In the genomic region with DNA sequence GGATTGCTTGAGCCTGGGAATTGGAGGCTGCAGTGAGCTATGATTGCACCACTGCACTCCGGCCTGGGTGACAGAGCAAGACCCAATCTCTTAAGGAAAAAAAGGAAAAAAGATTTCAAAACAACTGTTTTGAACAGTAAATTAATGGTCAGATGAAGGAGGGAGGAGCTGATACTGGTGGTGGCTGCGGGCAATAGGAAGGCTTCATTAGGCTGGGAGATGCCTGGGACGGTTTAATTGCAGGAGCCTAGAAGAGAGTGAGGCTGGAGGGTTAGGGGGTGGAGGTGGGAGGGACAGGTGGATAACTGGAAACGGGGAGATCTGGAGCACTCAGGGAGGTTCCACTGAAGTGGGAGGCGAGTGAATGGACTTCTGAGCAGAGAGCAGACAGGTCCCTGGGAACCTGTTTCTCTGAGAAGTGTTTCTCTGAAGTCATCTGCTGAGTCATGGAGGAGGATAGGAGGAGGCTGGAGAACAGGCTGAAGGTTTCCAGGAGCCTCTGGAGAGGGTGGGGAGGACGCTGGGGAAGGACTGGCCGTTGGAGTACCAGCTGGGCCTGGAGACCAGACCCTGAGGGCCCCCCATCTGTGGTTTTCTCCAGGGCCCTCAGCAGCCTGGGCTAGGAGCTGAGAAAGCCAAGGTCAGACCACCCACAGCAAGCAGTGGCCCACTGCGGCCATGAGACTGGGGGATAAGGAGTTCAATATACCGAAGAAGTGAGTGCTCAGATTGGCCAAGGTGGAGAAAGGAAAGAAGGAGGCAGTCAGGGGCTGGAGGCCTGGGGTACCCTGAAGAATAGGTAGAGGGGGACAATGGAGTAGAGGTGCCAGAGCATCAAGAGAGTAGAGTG, we compare ENCODE assay signal across 13 cellular contexts. TPM values are rescaled to one million over a fixed set of nuclear protein-coding genes. Genes with fewer than 3 reads are reported as not detected.
DNase-seq lines count a peak whose midpoint lies in the region; ATAC-seq, FAIRE-seq and TF ChIP-seq lines count a peak whose summit lies in the region.
"Had no signal": no experiment of that assay in that cellular context is flagged by ENCODE, and none has a peak within 500 bp of the region (broad histone marks: within the 10 kb centered on the region; RNA-seq: fewer than 3 reads in every experiment).

No MANE protein-coding gene starts in this region.

- TF ChIP-seq CTCF in A673 (conservative IDR thresholded peaks at IDR 0.05; ENCODE audit: low read depth, low read length) (no peak), HEK293 (tag by site-specific recombination; IDR thresholded peaks at IDR 0.05) (no peak), astrocyte (IDR thresholded peaks at IDR 0.05; ENCODE audit: insufficient read depth, low read depth, low read length) (no peak), colonic mucosa (IDR thresholded peaks at IDR 0.05) (no peak)

- peak overlapping the region; percentile 65 for H2AFZ ChIP-seq in astrocyte (ENCODE audit: low read depth, low read length)

- H3K9me3 Mint-ChIP-seq in astrocyte (ENCODE audit: unreplicated experiment): no peaks in the 10 kb centered on the region

- peak overlapping the region; percentile 97 for H3K27ac Mint-ChIP-seq in astrocyte (ENCODE audit: unreplicated experiment)

- H3K9ac ChIP-seq in astrocyte (ENCODE audit: low read length) (peak overlapping the region; percentile 45), colonic mucosa (ENCODE audit: low read depth in 2 of 2, low read length in 2 of 2) (no peak overlapping the region)

- H3K27me3 ChIP-seq in A673 (replicated peaks; ENCODE audit: insufficient read depth, low read depth, low read length, poor library complexity) (no peaks in the 10 kb centered on the region), astrocyte (ENCODE audit: insufficient read depth, low read length) (no peaks in the 10 kb centered on the region), colonic mucosa (no peaks in the 10 kb centered on the region)
- H3K27me3 ChIP-seq: right atrium auricular region had no signal

- peaks cover 2% of the 10 kb centered on the region for H3K27me3 Mint-ChIP-seq in astrocyte (ENCODE audit: low read depth, unreplicated experiment)

- H3K4me2 ChIP-seq in astrocyte (ENCODE audit: low read length): peak overlapping the region; percentile 42

- H3K9me3 ChIP-seq in A673 (ENCODE audit: low read depth, low read length, poor library complexity, severe bottlenecking): no peaks in the 10 kb centered on the region
- H3K9me3 ChIP-seq in HEK293 (ENCODE audit: control insufficient read depth, insufficient read depth, low read depth, low read length): no peaks in the 10 kb centered on the region
- no peaks in the 10 kb centered on the region for H3K9me3 ChIP-seq in astrocyte (ENCODE audit: insufficient read depth, low read depth, low read length)
- no peaks in the 10 kb centered on the region for H3K9me3 ChIP-seq in colonic mucosa
- H3K9me3 ChIP-seq: right atrium auricular region had no signal

- H3K79me2 ChIP-seq in astrocyte (ENCODE audit: insufficient read depth, low read length): no peaks in the 10 kb centered on the region

- no peaks in the 10 kb centered on the region for H3K36me3 Mint-ChIP-seq in astrocyte (ENCODE audit: low read depth, unreplicated experiment)
- H3K36me3 Mint-ChIP-seq: CD4-positive, CD25-positive, alpha-beta regulatory T cell had no signal

- intact Hi-C loops in A673 (cut with micrococcal nuclease; ENCODE audit: unreplicated experiment) (no loop called here), left colon (cut with DNase I, micrococcal nuclease) (no loop called here), colonic mucosa (cut with DNase I) (no loop called here)

- POLR2A ChIA-PET in A673 (lab: Charles Lee; ENCODE audit: low non-redundant PET) (no interaction called here), HEK293 (lab: Yijun Ruan, JAX) (interaction anchor here (0.5 to 1.2 kb wide), 3 partner anchors 9 to 218 kb away, joined by 3 to 8 read pairs (median 5); a partner anchor contains a TSS)

- H3K4me3 ChIP-seq in A673 (ENCODE audit: low read depth, low read length, poor library complexity, severe bottlenecking): no peak overlapping the region
- no peak overlapping the region for H3K4me3 ChIP-seq in HEK293 (ENCODE audit: low read depth, low read length)
- no peak overlapping the region for H3K4me3 ChIP-seq in astrocyte (ENCODE audit: insufficient read depth, low read depth, low read length)
- no peak overlapping the region for H3K4me3 ChIP-seq in colonic mucosa
- H3K4me3 ChIP-seq: right atrium auricular region had no signal

- no peak for DNase-seq in A673 (ENCODE audit: low spot score)
- peak; percentile 75 for DNase-seq in astrocyte (ENCODE audit: low read depth)
- no peak for DNase-seq in left colon
- no peak for DNase-seq in effector CD8-positive, alpha-beta T cell (lab: John Stamatoyannopoulos, UW)
- no peak for DNase-seq in colonic mucosa
- DNase-seq: CD4-positive, CD25-positive, alpha-beta regulatory T cell; NCI-H2029 treated with DMSO at 0.1 percent for 48 hours; stimulated activated naive CD4-positive, alpha-beta T cell had no signal

- peak overlapping the region; percentile 50 for H3K27ac ChIP-seq in A673 (ENCODE audit: low read depth, low read length, poor library complexity, severe bottlenecking)
- no peak overlapping the region for H3K27ac ChIP-seq in HEK293 (ENCODE audit: extremely low read depth, low read depth, low read length)
- peak overlapping the region; percentile 22 for H3K27ac ChIP-seq in astrocyte (ENCODE audit: low read depth, low read length)
- H3K27ac ChIP-seq in colonic mucosa: no peak overlapping the region
- H3K27ac ChIP-seq: right atrium auricular region had no signal

- H4K20me1 ChIP-seq in astrocyte (ENCODE audit: insufficient read depth, low read length): no peaks in the 10 kb centered on the region

- ATAC-seq in left colon (peak; percentile 33), GM18868 (IDR thresholded peaks at IDR 0.05; ENCODE audit: unreplicated experiment) (no peak), HG03045 (IDR thresholded peaks at IDR 0.05; ENCODE audit: unreplicated experiment) (no peak)

- peak overlapping the region; percentile 27 for H3K4me3 Mint-ChIP-seq in astrocyte (ENCODE audit: unreplicated experiment)
- H3K4me3 Mint-ChIP-seq: CD4-positive, CD25-positive, alpha-beta regulatory T cell had no signal

- no peak for FAIRE-seq in astrocyte (lab: Jason Lieb, UNC)
- FAIRE-seq: TTC549 had no signal

- no peaks in the 10 kb centered on the region for H3K4me1 ChIP-seq in A673 (ENCODE audit: insufficient read depth, low read length, poor library complexity, severe bottlenecking)
- no peaks in the 10 kb centered on the region for H3K4me1 ChIP-seq in HEK293 (ENCODE audit: control insufficient read depth, insufficient read depth, low read length)
- peaks cover 13% of the 10 kb centered on the region for H3K4me1 ChIP-seq in astrocyte (ENCODE audit: insufficient read depth, low read length)
- no peaks in the 10 kb centered on the region for H3K4me1 ChIP-seq in colonic mucosa

- peaks cover 18% of the 10 kb centered on the region for H3K4me1 Mint-ChIP-seq in astrocyte (ENCODE audit: low read depth, unreplicated experiment)
- H3K4me1 Mint-ChIP-seq: CD4-positive, CD25-positive, alpha-beta regulatory T cell had no signal

- CTCF ChIA-PET in A673 (lab: Charles Lee): no interaction called here
- CTCF ChIA-PET in HEK293 (lab: Yijun Ruan, JAX): no interaction called here

- no peaks in the 10 kb centered on the region for H3K36me3 ChIP-seq in A673 (ENCODE audit: insufficient read depth, low read length, poor library complexity, severe bottlenecking)
- no peaks in the 10 kb centered on the region for H3K36me3 ChIP-seq in HEK293 (ENCODE audit: control insufficient read depth in 2 of 2, insufficient read depth in 1 of 2, low read length in 2 of 2)
- H3K36me3 ChIP-seq in astrocyte (ENCODE audit: insufficient read depth, low read length): no peaks in the 10 kb centered on the region
- H3K36me3 ChIP-seq in colonic mucosa: no peaks in the 10 kb centered on the region
- H3K36me3 ChIP-seq: right atrium auricular region had no signal

- BruUV-seq in A673 (replicated peaks; lab: Mats Ljungman, UMichigan): no TSS peak

TF ChIP-seq in HEK293, 187 proteins besides CTCF, POLR2A, EP300 and RAD21 (continues in another document):
- TF ChIP-seq ZNF366 (tag by site-specific recombination; conservative IDR thresholded peaks at IDR 0.05) (0 out of 2 replicates have a peak, but pooled peaks have one; percentile 14), ZXDB (tag by site-specific recombination; IDR thresholded peaks at IDR 0.05) (no peak), SCRT2 (tag by site-specific recombination; IDR thresholded peaks at IDR 0.05) (peak; percentile 74), IKZF3 (tag by site-specific recombination; IDR thresholded peaks at IDR 0.05) (no peak), ZNF19 (tag by site-specific recombination; IDR thresholded peaks at IDR 0.05; ENCODE audit: low read depth) (no peak), ZNF830 (tag by site-specific recombination; IDR thresholded peaks at IDR 0.05; ENCODE audit: low read depth) (no peak), ZNF626 (tag by site-specific recombination; IDR thresholded peaks at IDR 0.05) (no peak)
- TF ChIP-seq, protein P1, sequence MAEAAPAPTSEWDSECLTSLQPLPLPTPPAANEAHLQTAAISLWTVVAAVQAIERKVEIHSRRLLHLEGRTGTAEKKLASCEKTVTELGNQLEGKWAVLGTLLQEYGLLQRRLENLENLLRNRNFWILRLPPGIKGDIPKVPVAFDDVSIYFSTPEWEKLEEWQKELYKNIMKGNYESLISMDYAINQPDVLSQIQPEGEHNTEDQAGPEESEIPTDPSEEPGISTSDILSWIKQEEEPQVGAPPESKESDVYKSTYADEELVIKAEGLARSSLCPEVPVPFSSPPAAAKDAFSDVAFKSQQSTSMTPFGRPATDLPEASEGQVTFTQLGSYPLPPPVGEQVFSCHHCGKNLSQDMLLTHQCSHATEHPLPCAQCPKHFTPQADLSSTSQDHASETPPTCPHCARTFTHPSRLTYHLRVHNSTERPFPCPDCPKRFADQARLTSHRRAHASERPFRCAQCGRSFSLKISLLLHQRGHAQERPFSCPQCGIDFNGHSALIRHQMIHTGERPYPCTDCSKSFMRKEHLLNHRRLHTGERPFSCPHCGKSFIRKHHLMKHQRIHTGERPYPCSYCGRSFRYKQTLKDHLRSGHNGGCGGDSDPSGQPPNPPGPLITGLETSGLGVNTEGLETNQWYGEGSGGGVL (tag by site-specific recombination; IDR thresholded peaks at IDR 0.05): peak; percentile 26; the same call in 1 of the 2 replicates

RNA-seq across cellular contexts. Expression of a gene that starts 14.4 kb away (rescaled TPM):
- 222 and 249 TPM in 2 replicates for total RNA-seq in A673 (2021)
- total RNA-seq in astrocyte: 344 and 351 TPM in 2 replicates
- total RNA-seq in left colon: 100 to 1,000 TPM in 1 of 2 donors, 10 to 100 TPM in 1; 83.3 to 106 TPM
- total RNA-seq in colonic mucosa: 100 to 1,000 TPM; 104 to 121 TPM

RNA-seq across cellular contexts. Expression of a gene that starts 36.3 kb away (rescaled TPM):
- total RNA-seq in A673 (2021): 1.2 and 1.8 TPM in 2 replicates
- total RNA-seq in astrocyte: 6.0 and 7.4 TPM in 2 replicates
- under 1 TPM; 0.15 to 0.50 TPM for total RNA-seq in left colon
- under 1 TPM; 0.42 to 0.45 TPM for total RNA-seq in colonic mucosa
- total RNA-seq: CD4-positive, CD25-positive, alpha-beta regulatory T cell had no signal

RNA-seq across cellular contexts. Expression of a gene that starts 51.5 kb away (rescaled TPM):
- total RNA-seq in A673 (2021): 9.4 and 9.8 TPM in 2 replicates
- total RNA-seq in astrocyte: 1.4 and 2.6 TPM in 2 replicates
- total RNA-seq in left colon: 1 to 10 TPM; 3.3 to 5.9 TPM
- 10 to 100 TPM in 1 of 2 donors, 1 to 10 TPM in 1; 4.8 to 13.9 TPM for total RNA-seq in colonic mucosa

Comparison
In these comparisons a context has a peak if more than half of its experiments do, and no peak if none do; other contexts are left out.
1. H3K27ac ChIP-seq: peak in A673 (single experiment) and astrocyte (single experiment); none in HEK293 (single experiment) and colonic mucosa (single experiment).